ENCODE assay signal across 1 cellular context in genomic region chr5:125659316-125660071, GRCh38.
TF ChIP-seq lines count a peak whose summit lies in the region.

No MANE protein-coding gene starts in this region.

TF ChIP-seq in HEK293, 187 proteins besides CTCF, POLR2A, EP300 and RAD21 (continued from another document and continues in another):
- TF ChIP-seq PRDM10 (tag by site-specific recombination; IDR thresholded peaks at IDR 0.05) (peak; percentile 61), ZNF658 (tag by site-specific recombination; IDR thresholded peaks at IDR 0.05) (no peak), ZNF596 (tag by site-specific recombination; IDR thresholded peaks at IDR 0.05) (no peak; the same call in 1 of the 2 replicates), RBAK (tag by site-specific recombination; IDR thresholded peaks at IDR 0.05) (no peak), ZBTB48 (tag by site-specific recombination; IDR thresholded peaks at IDR 0.05) (no peak), ZNF266 (tag by site-specific recombination; IDR thresholded peaks at IDR 0.05; ENCODE audit: low read depth) (no peak), ZNF548 (tag by site-specific recombination; IDR thresholded peaks at IDR 0.05) (no peak), ZNF16 (tag by site-specific recombination; IDR thresholded peaks at IDR 0.05; ENCODE audit: low read depth) (no peak), ZNF626 (tag by site-specific recombination; IDR thresholded peaks at IDR 0.05) (no peak), KLF7 (tag by site-specific recombination; IDR thresholded peaks at IDR 0.05; ENCODE audit: borderline replicate concordance) (0 out of 2 replicates have a peak, but pooled peaks have one; percentile 49), ZNF610 (tag by site-specific recombination; IDR thresholded peaks at IDR 0.05; ENCODE audit: borderline replicate concordance) (0 out of 2 replicates have a peak, but pooled peaks have one; percentile 25), ZNF10 (tag by site-specific recombination; IDR thresholded peaks at IDR 0.05) (no peak), MYNN (tag by site-specific recombination; IDR thresholded peaks at IDR 0.05; ENCODE audit: borderline replicate concordance) (no peak), ZNF391 (tag by site-specific recombination; IDR thresholded peaks at IDR 0.05; ENCODE audit: borderline replicate concordance, low read depth) (no peak), GLI4 (tag by site-specific recombination; IDR thresholded peaks at IDR 0.05) (no peak), ZNF837 (tag by site-specific recombination; IDR thresholded peaks at IDR 0.05) (no peak), WT1 (tag by site-specific recombination; IDR thresholded peaks at IDR 0.05) (peak; percentile 90; the same call in 1 of the 2 replicates), ZNF623 (tag by site-specific recombination; IDR thresholded peaks at IDR 0.05) (no peak), ZNF549 (tag by site-specific recombination; IDR thresholded peaks at IDR 0.05) (no peak), PRDM6 (tag by site-specific recombination; IDR thresholded peaks at IDR 0.05) (peak; percentile 96), ZNF138 (tag by site-specific recombination; IDR thresholded peaks at IDR 0.05; ENCODE audit: borderline replicate concordance) (no peak), TCF7L2 (IDR thresholded peaks at IDR 0.05; ENCODE audit: borderline replicate concordance, low read depth, low read length) (no peak), ATF2 (tag by site-specific recombination; IDR thresholded peaks at IDR 0.05; ENCODE audit: low read depth) (no peak; the same call in 1 of the 2 replicates), ZNF768 (tag by site-specific recombination; IDR thresholded peaks at IDR 0.05) (no peak), ZNF19 (tag by site-specific recombination; IDR thresholded peaks at IDR 0.05; ENCODE audit: low read depth) (no peak), ZNF48 (tag by site-specific recombination; IDR thresholded peaks at IDR 0.05) (no peak), HOXD13 (CRISPR knock-in tag; IDR thresholded peaks at IDR 0.05; ENCODE audit: borderline replicate concordance) (no peak), OSR2 (tag by site-specific recombination; IDR thresholded peaks at IDR 0.05) (peak; percentile 89; the same call in 1 of the 2 replicates), ZNF174 (tag by site-specific recombination; IDR thresholded peaks at IDR 0.05) (no peak), ZNF175 (tag by site-specific recombination; IDR thresholded peaks at IDR 0.05) (no peak), ZNF747 (tag by site-specific recombination; IDR thresholded peaks at IDR 0.05) (no peak), SP7 (tag by site-specific recombination; IDR thresholded peaks at IDR 0.05) (no peak), MEIS1 (CRISPR knock-in tag; IDR thresholded peaks at IDR 0.05; ENCODE audit: borderline replicate concordance) (no peak), BCL11A (tag by site-specific recombination; IDR thresholded peaks at IDR 0.05; ENCODE audit: low read depth) (peak; percentile 78), ZNF292 (tag by site-specific recombination; IDR thresholded peaks at IDR 0.05; ENCODE audit: borderline replicate concordance, low read depth) (no peak), ZBTB6 (tag by site-specific recombination; IDR thresholded peaks at IDR 0.05) (no peak), OVOL3 (tag by site-specific recombination; IDR thresholded peaks at IDR 0.05) (peak; percentile 78; the same call in 1 of the 2 replicates), ZNF843 (tag by site-specific recombination; IDR thresholded peaks at IDR 0.05) (peak; percentile 97), ZFP3 (tag by site-specific recombination; IDR thresholded peaks at IDR 0.05; ENCODE audit: low read depth) (no peak), TSHZ1 (tag by site-specific recombination; IDR thresholded peaks at IDR 0.05; ENCODE audit: borderline replicate concordance) (peak; percentile 69; the same call in 1 of the 2 replicates), ZNF26 (tag by site-specific recombination; IDR thresholded peaks at IDR 0.05) (no peak), ZBTB44 (tag by site-specific recombination; IDR thresholded peaks at IDR 0.05) (peak; percentile 100), HOXA7 (CRISPR knock-in tag; IDR thresholded peaks at IDR 0.05; ENCODE audit: borderline replicate concordance) (no peak), IKZF3 (tag by site-specific recombination; IDR thresholded peaks at IDR 0.05) (peak; percentile 87), ZBTB11 (tag by site-specific recombination; conservative IDR thresholded peaks at IDR 0.05; ENCODE audit: low read depth) (no peak), ZNF571 (tag by site-specific recombination; IDR thresholded peaks at IDR 0.05) (no peak), FEZF1 (tag by site-specific recombination; IDR thresholded peaks at IDR 0.05) (peak; percentile 92), ZNF132 (tag by site-specific recombination; IDR thresholded peaks at IDR 0.05; ENCODE audit: borderline replicate concordance) (no peak), SALL2 (tag by site-specific recombination; IDR thresholded peaks at IDR 0.05; ENCODE audit: borderline replicate concordance) (0 out of 2 replicates have a peak, but pooled peaks have one; percentile 67)
